Comparison of ENCODE assay signal across 8 cellular contexts in genomic region chr12:102118874-102119273, GRCh38. TPM values are rescaled to one million over a fixed set of nuclear protein-coding genes. Genes with fewer than 3 reads are reported as not detected.
DNase-seq lines count a peak whose midpoint lies in the region; ATAC-seq and TF ChIP-seq lines count a peak whose summit lies in the region.

No MANE protein-coding gene starts in this region.

- H3K36me3 ChIP-seq in subcutaneous abdominal adipose tissue (ENCODE audit: control insufficient read depth in 5 of 5, insufficient read depth in 5 of 5, low read length in 5 of 5) (peaks cover 7 to 29% (median 16%) of the 10 kb centered on the region in 5 donors), Peyer's patch (peaks cover 0 to 11% (median 0%) of the 10 kb centered on the region in 3 donors)

- peaks cover 39% of the 10 kb centered on the region for H3K4me1 Mint-ChIP-seq in activated T-cell treated with anti-CD3 and anti-CD28 coated beads, Interleukin-2, amount 50 U/mL, for 72 hours (ENCODE audit: low read depth)
- peaks cover 9% of the 10 kb centered on the region for H3K4me1 Mint-ChIP-seq in activated T-helper 17 cell treated with anti-CD3 and anti-CD28 coated beads, Interleukin-2, amount 50 U/mL, for 72 hours
- peaks cover 18 to 30% of the 10 kb centered on the region in 2 donors for H3K4me1 Mint-ChIP-seq in immature natural killer cell

- ATAC-seq in activated T-cell treated with anti-CD3 and anti-CD28 coated beads, Interleukin-2, amount 50 U/mL, for 72 hours (replicated peaks in 1 of 2): no peak
- no peak for ATAC-seq in activated T-helper 17 cell treated with anti-CD3 and anti-CD28 coated beads, Interleukin-2, amount 50 U/mL, for 72 hours (replicated peaks)
- no peak for ATAC-seq in HG03457 (IDR thresholded peaks at IDR 0.05; ENCODE audit: unreplicated experiment)

- H3K9me3 ChIP-seq in subcutaneous abdominal adipose tissue (ENCODE audit: control insufficient read depth in 5 of 5, low read length in 5 of 5) (no peaks in the 10 kb centered on the region), Peyer's patch (no peaks in the 10 kb centered on the region)

- no peaks in the 10 kb centered on the region for H3K9me3 Mint-ChIP-seq in activated T-cell treated with anti-CD3 and anti-CD28 coated beads, Interleukin-2, amount 50 U/mL, for 72 hours
- H3K9me3 Mint-ChIP-seq in activated T-helper 17 cell treated with anti-CD3 and anti-CD28 coated beads, Interleukin-2, amount 50 U/mL, for 72 hours: no peaks in the 10 kb centered on the region
- no peaks in the 10 kb centered on the region for H3K9me3 Mint-ChIP-seq in immature natural killer cell

- no peak for DNase-seq in activated T-cell treated with anti-CD3 and anti-CD28 coated beads, Interleukin-2, amount 50 U/mL, for 72 hours
- no peak for DNase-seq in activated T-cell treated with anti-CD3 and anti-CD28 coated beads, Interleukin-2, amount 50 U/mL, for 48 hours
- no peak for DNase-seq in immature natural killer cell
- no peak for DNase-seq in Peyer's patch
- no peak for DNase-seq in retina

- TF ChIP-seq POLR2A in Peyer's patch (IDR thresholded peaks at IDR 0.05): no peak

- H3K4me1 ChIP-seq in subcutaneous abdominal adipose tissue (ENCODE audit: control insufficient read depth in 5 of 5, insufficient read depth in 5 of 5, low read length in 5 of 5) (peaks cover 2 to 21% (median 20%) of the 10 kb centered on the region in 5 donors), Peyer's patch (peaks cover 0 to 9% (median 0%) of the 10 kb centered on the region in 4 donors)

- H3K9ac ChIP-seq in subcutaneous abdominal adipose tissue (ENCODE audit: low read length in 5 of 5): peak overlapping the region in 1 of 5 donors; percentile 98

- H3K27ac ChIP-seq in subcutaneous abdominal adipose tissue (ENCODE audit: low read depth, low read length): no peak overlapping the region
- no peak overlapping the region for H3K27ac ChIP-seq in Peyer's patch

- peak overlapping the region in 4 of 5 donors; percentile 81 to 99 (median 94) for H3K4me3 ChIP-seq in subcutaneous abdominal adipose tissue (ENCODE audit: low read depth in 1 of 5, low read length in 5 of 5)
- H3K4me3 ChIP-seq in Peyer's patch: peak overlapping the region in 2 of 4 donors; percentile 86 to 92

- peak overlapping the region; percentile 91 to 99 for H3K4me3 Mint-ChIP-seq in activated T-cell treated with anti-CD3 and anti-CD28 coated beads, Interleukin-2, amount 50 U/mL, for 72 hours
- peak overlapping the region; percentile 91 for H3K4me3 Mint-ChIP-seq in activated T-helper 17 cell treated with anti-CD3 and anti-CD28 coated beads, Interleukin-2, amount 50 U/mL, for 72 hours
- H3K4me3 Mint-ChIP-seq in immature natural killer cell: peak overlapping the region; percentile 68 to 96 (median 92)

- H3K27ac Mint-ChIP-seq in activated T-cell treated with anti-CD3 and anti-CD28 coated beads, Interleukin-2, amount 50 U/mL, for 72 hours: no peak overlapping the region
- H3K27ac Mint-ChIP-seq in activated T-helper 17 cell treated with anti-CD3 and anti-CD28 coated beads, Interleukin-2, amount 50 U/mL, for 72 hours: peak overlapping the region; percentile 88
- H3K27ac Mint-ChIP-seq in immature natural killer cell: peak overlapping the region; percentile 40 to 91 (median 60)

- no peaks in the 10 kb centered on the region for H3K27me3 ChIP-seq in subcutaneous abdominal adipose tissue (ENCODE audit: control insufficient read depth in 5 of 5, insufficient read depth in 4 of 5, low read length in 5 of 5)
- no peaks in the 10 kb centered on the region for H3K27me3 ChIP-seq in Peyer's patch

- peaks cover 6 to 14% of the 10 kb centered on the region in 2 donors for H3K36me3 Mint-ChIP-seq in activated T-cell treated with anti-CD3 and anti-CD28 coated beads, Interleukin-2, amount 50 U/mL, for 72 hours (ENCODE audit: insufficient read depth in 2 of 2)
- peaks cover 43% of the 10 kb centered on the region for H3K36me3 Mint-ChIP-seq in activated T-helper 17 cell treated with anti-CD3 and anti-CD28 coated beads, Interleukin-2, amount 50 U/mL, for 72 hours (ENCODE audit: low read depth)
- H3K36me3 Mint-ChIP-seq in immature natural killer cell: peaks cover 5 to 14% (median 14%) of the 10 kb centered on the region in 3 donors

- H3K27me3 Mint-ChIP-seq in activated T-cell treated with anti-CD3 and anti-CD28 coated beads, Interleukin-2, amount 50 U/mL, for 72 hours (ENCODE audit: low read depth): no peaks in the 10 kb centered on the region
- no peaks in the 10 kb centered on the region for H3K27me3 Mint-ChIP-seq in activated T-helper 17 cell treated with anti-CD3 and anti-CD28 coated beads, Interleukin-2, amount 50 U/mL, for 72 hours
- peaks cover 0 to 10% (median 2%) of the 10 kb centered on the region in 3 donors for H3K27me3 Mint-ChIP-seq in immature natural killer cell (ENCODE audit: low read depth in 3 of 3)

- no peak for TF ChIP-seq CTCF in Peyer's patch (IDR thresholded peaks at IDR 0.05)

RNA-seq across cellular contexts. Expression of gene NUP37, which starts 1.0 kb away (rescaled TPM):
- total RNA-seq in activated T-cell treated with anti-CD3 and anti-CD28 coated beads, Interleukin-2, amount 50 U/mL, for 72 hours: 100 to 1,000 TPM in 1 of 2 donors, 10 to 100 TPM in 1; 95.2 to 129 TPM
- 10 to 100 TPM; 63.6 to 80.7 TPM for total RNA-seq in activated T-helper 17 cell treated with anti-CD3 and anti-CD28 coated beads, Interleukin-2, amount 50 U/mL, for 72 hours
- 10 to 100 TPM; 18.7 to 22.0 (median 20.0) TPM for polyA plus RNA-seq in immature natural killer cell
- 10 to 100 TPM in 2 of 4 donors, 1 to 10 TPM in 2; 5.5 to 23.2 (median 12.6) TPM for total RNA-seq in Peyer's patch

RNA-seq across cellular contexts. Expression of gene PARPBP, which starts 1.1 kb away (rescaled TPM):
- 10 to 100 TPM; 17.7 to 19.1 TPM for total RNA-seq in activated T-cell treated with anti-CD3 and anti-CD28 coated beads, Interleukin-2, amount 50 U/mL, for 72 hours
- total RNA-seq in activated T-helper 17 cell treated with anti-CD3 and anti-CD28 coated beads, Interleukin-2, amount 50 U/mL, for 72 hours: 10 to 100 TPM; 23.7 to 35.2 TPM
- 10 to 100 TPM in 1 of 3 donors, 1 to 10 TPM in 2; 2.3 to 10.1 (median 2.5) TPM for polyA plus RNA-seq in immature natural killer cell
- total RNA-seq in Peyer's patch: 1 to 10 TPM; 2.6 to 4.2 (median 3.5) TPM

RNA-seq across cellular contexts. Expression of gene WASHC3, which starts 57.1 kb away (rescaled TPM):
- total RNA-seq in activated T-cell treated with anti-CD3 and anti-CD28 coated beads, Interleukin-2, amount 50 U/mL, for 72 hours: 10 to 100 TPM; 56.6 to 66.1 TPM
- 10 to 100 TPM; 39.9 to 40.6 TPM for total RNA-seq in activated T-helper 17 cell treated with anti-CD3 and anti-CD28 coated beads, Interleukin-2, amount 50 U/mL, for 72 hours
- 10 to 100 TPM; 63.4 to 94.3 (median 85.8) TPM for polyA plus RNA-seq in immature natural killer cell
- 10 to 100 TPM; 35.7 to 80.9 (median 47.0) TPM for total RNA-seq in Peyer's patch
